Comparison of ENCODE assay signal across 31 cellular contexts in the genomic region with DNA sequence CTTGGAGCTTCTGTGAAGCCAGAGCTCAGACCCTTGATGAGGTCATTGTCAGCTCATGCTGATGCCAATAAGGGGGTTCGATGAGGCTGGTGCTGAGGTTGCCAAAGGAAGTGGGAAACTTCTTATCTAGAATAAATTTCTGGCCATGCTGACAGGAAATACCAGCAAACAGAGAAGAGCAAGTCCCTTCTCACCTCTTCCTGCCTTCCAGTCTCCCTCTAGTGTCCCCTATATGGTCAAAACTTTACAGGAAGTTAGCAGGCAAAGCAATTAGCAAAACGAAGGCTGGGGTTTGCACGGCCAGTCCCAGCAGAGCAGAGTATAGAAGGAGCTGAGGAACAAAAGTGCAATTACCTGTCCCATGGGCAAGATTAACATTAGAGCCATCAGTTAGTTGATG. TPM values are rescaled to one million over a fixed set of nuclear protein-coding genes. Genes with fewer than 3 reads are reported as not detected.
A peak's percentile ranks its signal among the peaks of the same experiment; 100 is the strongest.
DNase-seq lines count a peak whose midpoint lies in the region; ATAC-seq and TF ChIP-seq lines count a peak whose summit lies in the region.
"Had no signal": no experiment of that assay in that cellular context is flagged by ENCODE, and none has a peak within 500 bp of the region (broad histone marks: within the 10 kb centered on the region; RNA-seq: fewer than 3 reads in every experiment).

No MANE protein-coding gene starts in this region.

- H3K4me1 ChIP-seq in Karpas-422 (ENCODE audit: low read length), result no peaks in the 10 kb centered on the region
- H3K4me1 ChIP-seq: esophagus squamous epithelium, heart right ventricle, right lobe of liver, suprapubic skin had no signal

- no peaks in the 10 kb centered on the region for H3K9me3 Mint-ChIP-seq in T-helper 2 cell treated with Interferon-gamma antibody and Interleukin-4, amounts not matched to agents 5 μg/mL and 100 μg/mL, for 36 hours
- H3K9me3 Mint-ChIP-seq in activated CD8-positive, alpha-beta T cell treated with anti-CD3 and anti-CD28 coated beads for 36 hours, result no peaks in the 10 kb centered on the region
- no peaks in the 10 kb centered on the region for H3K9me3 Mint-ChIP-seq in naive thymus-derived CD8-positive, alpha-beta T cell
- H3K9me3 Mint-ChIP-seq in type B pancreatic cell, result no peaks in the 10 kb centered on the region
- H3K9me3 Mint-ChIP-seq: CD4-positive, alpha-beta T cell; IgD-negative memory B cell had no signal

- H3K9me3 ChIP-seq in Karpas-422 (ENCODE audit: low read length), result no peaks in the 10 kb centered on the region
- H3K9me3 ChIP-seq: esophagus squamous epithelium, heart right ventricle, MG63, right lobe of liver, suprapubic skin had no signal

- H3K27me3 Mint-ChIP-seq in T-helper 2 cell treated with Interferon-gamma antibody and Interleukin-4, amounts not matched to agents 5 μg/mL and 100 μg/mL, for 36 hours (ENCODE audit: low read depth), result peaks cover 12% of the 10 kb centered on the region
- H3K27me3 Mint-ChIP-seq in activated CD8-positive, alpha-beta T cell treated with anti-CD3 and anti-CD28 coated beads for 36 hours, result no peaks in the 10 kb centered on the region
- H3K27me3 Mint-ChIP-seq in naive thymus-derived CD8-positive, alpha-beta T cell, result no peaks in the 10 kb centered on the region
- no peaks in the 10 kb centered on the region for H3K27me3 Mint-ChIP-seq in type B pancreatic cell
- H3K27me3 Mint-ChIP-seq: CD4-positive, alpha-beta T cell had no signal

- no peaks in the 10 kb centered on the region for H3K9me2 ChIP-seq in Karpas-422 (replicated peaks; ENCODE audit: insufficient read depth, low read length)

- H3K9ac ChIP-seq in Karpas-422 (ENCODE audit: low read length), result no peak overlapping the region

- peak overlapping the region; percentile 30 for H3K4me3 Mint-ChIP-seq in T-helper 2 cell treated with Interferon-gamma antibody and Interleukin-4, amounts not matched to agents 5 μg/mL and 100 μg/mL, for 36 hours
- no peak overlapping the region for H3K4me3 Mint-ChIP-seq in activated CD8-positive, alpha-beta T cell treated with anti-CD3 and anti-CD28 coated beads for 36 hours
- peak overlapping the region in 4 of 10 donors; percentile 11 to 48 (median 34) for H3K4me3 Mint-ChIP-seq in naive thymus-derived CD8-positive, alpha-beta T cell
- no peak overlapping the region for H3K4me3 Mint-ChIP-seq in type B pancreatic cell
- H3K4me3 Mint-ChIP-seq: CD4-positive, alpha-beta T cell; IgD-negative memory B cell; memory B cell had no signal

- no peaks in the 10 kb centered on the region for H4K20me1 ChIP-seq in Karpas-422 (ENCODE audit: insufficient read depth, low read depth, low read length)

- H3K36me3 ChIP-seq in Karpas-422 (ENCODE audit: insufficient read depth, low read length), result no peaks in the 10 kb centered on the region
- H3K36me3 ChIP-seq: esophagus squamous epithelium, heart right ventricle, MG63, right lobe of liver, suprapubic skin had no signal

- H3K36me3 Mint-ChIP-seq in T-helper 2 cell treated with Interferon-gamma antibody and Interleukin-4, amounts not matched to agents 5 μg/mL and 100 μg/mL, for 36 hours (ENCODE audit: low read depth), result no peaks in the 10 kb centered on the region
- no peaks in the 10 kb centered on the region for H3K36me3 Mint-ChIP-seq in activated CD8-positive, alpha-beta T cell treated with anti-CD3 and anti-CD28 coated beads for 36 hours (ENCODE audit: low read depth)
- H3K36me3 Mint-ChIP-seq in naive thymus-derived CD8-positive, alpha-beta T cell, result no peaks in the 10 kb centered on the region
- H3K36me3 Mint-ChIP-seq in type B pancreatic cell, result no peaks in the 10 kb centered on the region
- H3K36me3 Mint-ChIP-seq: IgD-negative memory B cell, memory B cell had no signal

- H3K27me3 ChIP-seq in Karpas-422 (ENCODE audit: low read length), result 0 out of 2 replicates have a peak, but pooled peaks cover 2% of the 10 kb centered on the region
- H3K27me3 ChIP-seq: right lobe of liver had no signal

- H3K4me1 Mint-ChIP-seq in T-helper 2 cell treated with Interferon-gamma antibody and Interleukin-4, amounts not matched to agents 5 μg/mL and 100 μg/mL, for 36 hours (ENCODE audit: low read depth), result peaks cover 10% of the 10 kb centered on the region
- H3K4me1 Mint-ChIP-seq in activated CD8-positive, alpha-beta T cell treated with anti-CD3 and anti-CD28 coated beads for 36 hours (ENCODE audit: low read depth), result peaks cover 12% of the 10 kb centered on the region
- peaks cover 13 to 16% (median 14%) of the 10 kb centered on the region in 4 donors for H3K4me1 Mint-ChIP-seq in naive thymus-derived CD8-positive, alpha-beta T cell
- H3K4me1 Mint-ChIP-seq in type B pancreatic cell (ENCODE audit: unreplicated experiment), result no peaks in the 10 kb centered on the region
- H3K4me1 Mint-ChIP-seq: IgD-negative memory B cell, memory B cell had no signal

- intact Hi-C loops in activated CD8-positive, alpha-beta T cell treated with anti-CD3 and anti-CD28 coated beads for 36 hours (cut with micrococcal nuclease), result no loop called here

- no peak overlapping the region for H3K4me2 ChIP-seq in Karpas-422 (ENCODE audit: low read depth, low read length, poor library complexity, severe bottlenecking)

- peak; percentile 74 for ATAC-seq in activated CD8-positive, alpha-beta T cell treated with anti-CD3 and anti-CD28 coated beads for 36 hours
- ATAC-seq in naive thymus-derived CD8-positive, alpha-beta T cell, result peak; percentile 42 to 76
- no peak for ATAC-seq in HG03520 (IDR thresholded peaks at IDR 0.05; ENCODE audit: unreplicated experiment)
- ATAC-seq: heart right ventricle, right lobe of liver had no signal

- no peak overlapping the region for H2AFZ ChIP-seq in Karpas-422 (ENCODE audit: low read length)

- no peaks in the 10 kb centered on the region for H3K79me2 ChIP-seq in Karpas-422 (ENCODE audit: low read length)

- TF ChIP-seq CTCF in activated CD8-positive, alpha-beta T cell treated with anti-CD3 and anti-CD28 coated beads for 36 hours (IDR thresholded peaks at IDR 0.05), result no peak
- no peak for TF ChIP-seq CTCF in type B pancreatic cell (conservative IDR thresholded peaks at IDR 0.05)

- no peak overlapping the region for H3K4me3 ChIP-seq in Karpas-422 (ENCODE audit: low read length)
- H3K4me3 ChIP-seq: coronary artery, esophagus squamous epithelium, heart right ventricle, MG63, right lobe of liver, suprapubic skin had no signal

- POLR2A ChIA-PET in activated CD8-positive, alpha-beta T cell treated with anti-CD3 and anti-CD28 coated beads for 36 hours (lab: Charles Lee), result no interaction called here
- POLR2A ChIA-PET in naive thymus-derived CD8-positive, alpha-beta T cell (lab: Charles Lee), result no interaction called here

- no peak for DNase-seq in T-helper 2 cell treated with Interferon-gamma antibody and Interleukin-4, amounts not matched to agents 5 μg/mL and 100 μg/mL, for 36 hours (ENCODE audit: low spot score)
- DNase-seq in T-helper 2 cell (no peak), Karpas-422 (peak; percentile 41), type B pancreatic cell (ENCODE audit: extremely low spot score, unreplicated experiment) (no peak), caudate nucleus (lab: John Stamatoyannopoulos, UW) (no peak)
- no peak for DNase-seq in activated CD8-positive, alpha-beta T cell treated with anti-CD3 and anti-CD28 coated beads for 36 hours
- no peak for DNase-seq in naive thymus-derived CD8-positive, alpha-beta T cell
- DNase-seq: activated CD4-positive, alpha-beta T cell treated with anti-CD3 and anti-CD28 coated beads for 4 hours; activated naive CD4-positive, alpha-beta T cell treated with Interleukin-2 at 50 U/mL for 16 hours; activated T-cell treated with anti-CD3 and anti-CD28 coated beads, Interleukin-2, amount 50 U/mL, for 48 hours; amygdala; CD4-positive, alpha-beta T cell; esophagus squamous epithelium; foreskin melanocyte; heart right ventricle; MG63; NCI-H1436; NCI-H2081 treated with DMSO at 0.1 percent for 48 hours; NCI-H345; NCI-H748 treated with DMSO at 0.1 percent for 48 hours; posterior cingulate gyrus; right lobe of liver; stimulated activated CD4-positive, alpha-beta T cell treated with anti-CD3 and anti-CD28 coated beads, Interleukin-2, amount 100 ng/mL, for 48 hours had no signal

- CTCF ChIA-PET in activated CD8-positive, alpha-beta T cell treated with anti-CD3 and anti-CD28 coated beads for 36 hours (lab: Charles Lee), result interaction anchor here (1.1 kb wide), 1 partner anchor 17 kb away, joined by 4 read pairs; no protein-coding TSS in a partner anchor

- H3K27ac ChIP-seq in Karpas-422 (ENCODE audit: low read length) (no peak overlapping the region), caudate nucleus (ENCODE audit: low read depth, low read length) (no peak overlapping the region)
- H3K27ac ChIP-seq: 22Rv1, coronary artery, esophagus squamous epithelium, heart right ventricle, right lobe of liver, suprapubic skin had no signal

- no peak overlapping the region for H3K27ac Mint-ChIP-seq in T-helper 2 cell treated with Interferon-gamma antibody and Interleukin-4, amounts not matched to agents 5 μg/mL and 100 μg/mL, for 36 hours
- no peak overlapping the region for H3K27ac Mint-ChIP-seq in activated CD8-positive, alpha-beta T cell treated with anti-CD3 and anti-CD28 coated beads for 36 hours
- H3K27ac Mint-ChIP-seq in naive thymus-derived CD8-positive, alpha-beta T cell, result peak overlapping the region in 6 of 10 donors; percentile 12 to 77 (median 56)
- H3K27ac Mint-ChIP-seq in type B pancreatic cell, result no peak overlapping the region
- H3K27ac Mint-ChIP-seq: CD4-positive, alpha-beta T cell; IgD-negative memory B cell; memory B cell had no signal

RNA-seq across cellular contexts. Expression of a gene that starts 15.1 kb away (rescaled TPM):
- not detected in 2 replicates for total RNA-seq in Karpas-422 (2014; rRNA removed; shearing (Covaris generic); ENCODE audit: low replicate concordance)
- 1 to 10 TPM; 1.3 to 2.3 TPM for total RNA-seq in activated CD8-positive, alpha-beta T cell treated with anti-CD3 and anti-CD28 coated beads for 36 hours
- total RNA-seq in naive thymus-derived CD8-positive, alpha-beta T cell, result not detected
- under 1 TPM in 1 of 3 donors, not detected in 2; 0.28 TPM for polyA plus RNA-seq in naive thymus-derived CD8-positive, alpha-beta T cell
- 0.51 and 0.93 TPM in 2 replicates for total RNA-seq in type B pancreatic cell (ENCODE audit: low replicate concordance)
- total RNA-seq: activated CD8-positive, alpha-beta memory T cell treated with anti-CD3 and anti-CD28 coated beads for 36 hours; CD4-positive, alpha-beta T cell; esophagus squamous epithelium; right lobe of liver; suprapubic skin; ureter had no signal
- polyA plus RNA-seq: heart right ventricle, IgD-negative memory B cell had no signal

RNA-seq across cellular contexts. Expression of a gene that starts 41.7 kb away (rescaled TPM):
- total RNA-seq in Karpas-422 (2014; rRNA removed; shearing (Covaris generic); ENCODE audit: low replicate concordance), result not detected in 2 replicates
- 10 to 100 TPM; 10.8 to 12.5 TPM for total RNA-seq in activated CD8-positive, alpha-beta T cell treated with anti-CD3 and anti-CD28 coated beads for 36 hours
- total RNA-seq in naive thymus-derived CD8-positive, alpha-beta T cell, result 10 to 100 TPM; 11.2 to 15.2 TPM
- 10 to 100 TPM; 12.3 to 18.5 (median 16.0) TPM for polyA plus RNA-seq in naive thymus-derived CD8-positive, alpha-beta T cell
- 8.8 and 9.8 TPM in 2 replicates for total RNA-seq in type B pancreatic cell (ENCODE audit: low replicate concordance)

Comparison
In these comparisons a context has a peak if more than half of its experiments do, and no peak if none do; other contexts are left out.
1. H3K27ac Mint-ChIP-seq: peak in naive thymus-derived CD8-positive, alpha-beta T cell (6 of 10); none in T-helper 2 cell treated with Interferon-gamma antibody and Interleukin-4, amounts not matched to agents 5 μg/mL and 100 μg/mL, for 36 hours (single experiment), activated CD8-positive, alpha-beta T cell treated with anti-CD3 and anti-CD28 coated beads for 36 hours (single experiment) and type B pancreatic cell (single experiment).